ENCODE assay signal across 35 cellular contexts in genomic region chr5:17976404-17976803, GRCh38.
"Had no signal": no experiment of that assay in that cellular context is flagged by ENCODE, and none has a peak within 500 bp of the region (broad histone marks: within the 10 kb centered on the region; RNA-seq: fewer than 3 reads in every experiment).

No MANE protein-coding gene starts in this region.

- DNase-seq: Karpas-422, Kasumi-1, KBM-7, KG1, MG63, MM.1S, MV-4-11, NCI-H1048, NCI-H1092, NCI-H1092 treated with DMSO at 0.1 percent for 48 hours, NCI-H1105, NCI-H1105 treated with DMSO at 0.1 percent for 48 hours, NCI-H1417, NCI-H1417 treated with DMSO at 0.1 percent for 48 hours, NCI-H1436, NCI-H1436 treated with DMSO at 0.1 percent for 48 hours, NCI-H146, NCI-H1694, NCI-H1694 treated with DMSO at 0.1 percent for 48 hours, NCI-H187, NCI-H187 treated with DMSO at 0.1 percent for 48 hours, NCI-H1930, NCI-H2029, NCI-H2029 treated with DMSO at 0.1 percent for 48 hours, NCI-H2081, NCI-H2081 treated with DMSO at 0.1 percent for 48 hours, NCI-H2107, NCI-H2171, NCI-H2171 treated with DMSO at 0.1 percent for 48 hours, NCI-H2227 treated with DMSO at 0.1 percent for 48 hours, NCI-H226, NCI-H345, NCI-H446, NCI-H446 treated with DMSO at 0.1 percent for 48 hours had no signal

- H3K4me3 ChIP-seq: MG63 had no signal

- H3K27me3 ChIP-seq: MG63 had no signal

- H3K27ac ChIP-seq: KMS-11 had no signal
